ENCODE assay signal across 26 cellular contexts in genomic region chr14:96192975-96193805, GRCh38. TPM values are rescaled to one million over a fixed set of nuclear protein-coding genes. Genes with fewer than 3 reads are reported as not detected.
DNase-seq lines count a peak whose midpoint lies in the region; ATAC-seq and TF ChIP-seq lines count a peak whose summit lies in the region.
"Had no signal": no experiment of that assay in that cellular context is flagged by ENCODE, and none has a peak within 500 bp of the region (broad histone marks: within the 10 kb centered on the region; RNA-seq: fewer than 3 reads in every experiment).

No MANE protein-coding gene starts in this region.

- TF ChIP-seq POLR2A in IMR-90 (IDR thresholded peaks at IDR 0.05; ENCODE audit: low read depth, low read length) (no peak), prostate gland (IDR thresholded peaks at IDR 0.05) (no peak), breast epithelium (IDR thresholded peaks at IDR 0.05) (no peak)

- H3K9ac ChIP-seq in IMR-90 (ENCODE audit: low read depth, low read length) (no peak overlapping the region), endodermal cell (ENCODE audit: extremely low read depth, low read length, poor library complexity, severe bottlenecking) (no peak overlapping the region)

- dilution Hi-C loops in IMR-90 (cut with HindIII; ENCODE audit: low sequenced_read_pairs, unreplicated experiment), result no loop called here

- 75% methylated on average over 8 of the region's 22 CpGs; no CpG with 5 or more reads in 1 of the 2 experiments for WGBS in IMR-90 (ENCODE audit: extremely low coverage in 2 of 2, insufficient read length in 1 of 2), 2 experiments
- WGBS in endodermal cell (ENCODE audit: insufficient coverage in 1 of 2, insufficient read length in 1 of 2), 2 experiments, result 86 to 91% methylated on average over 12 to 22 of the region's 22 CpGs
- 63% methylated on average over 22 of the region's 22 CpGs for WGBS in prostate gland

- ATAC-seq in IMR-90 (ENCODE audit: low read depth) (no peak), HG02870 (IDR thresholded peaks at IDR 0.05; ENCODE audit: unreplicated experiment) (no peak)
- ATAC-seq: lower lobe of right lung had no signal

- H2BK20ac ChIP-seq in IMR-90 (ENCODE audit: low read depth, low read length), result no peak overlapping the region

- no peak overlapping the region for H2BK15ac ChIP-seq in IMR-90 (ENCODE audit: low read depth, low read length)

- H3K27me3 ChIP-seq in IMR-90 (ENCODE audit: control insufficient read depth, insufficient read depth, low read length) (no peaks in the 10 kb centered on the region), endodermal cell (ENCODE audit: control insufficient read depth, insufficient read depth, low read length, poor library complexity, severe bottlenecking) (no peaks in the 10 kb centered on the region), prostate gland (replicated peaks; ENCODE audit: insufficient read depth) (no peaks in the 10 kb centered on the region), breast epithelium (no peaks in the 10 kb centered on the region)
- H3K27me3 ChIP-seq: ovary, SJSA1 had no signal

- no peak overlapping the region for H3K14ac ChIP-seq in IMR-90 (replicated peaks; ENCODE audit: low read depth, low read length)

- H3K79me1 ChIP-seq in IMR-90 (ENCODE audit: low read depth in 1 of 2, low read length in 2 of 2), result no peaks in the 10 kb centered on the region

- no peaks in the 10 kb centered on the region for H4K20me1 ChIP-seq in IMR-90 (ENCODE audit: insufficient read depth, low read length)

- H3K9me3 Mint-ChIP-seq in endodermal cell, result no peaks in the 10 kb centered on the region
- H3K9me3 Mint-ChIP-seq: CD4-positive, alpha-beta T cell; nephron progenitor cell had no signal

- POLR2A ChIA-PET in IMR-90 (lab: Charles Lee; ENCODE audit: unreplicated experiment), result no interaction called here

- peak overlapping the region; percentile 87 for H3K27ac Mint-ChIP-seq in endodermal cell
- H3K27ac Mint-ChIP-seq: CD4-positive, alpha-beta T cell; nephron progenitor cell had no signal

- H4K8ac ChIP-seq in IMR-90 (ENCODE audit: low read depth in 2 of 2, low read length in 2 of 2), result no peak overlapping the region

- H2AK9ac ChIP-seq in IMR-90 (replicated peaks; ENCODE audit: low read depth, low read length, poor library complexity), result peak overlapping the region; percentile 46

- H4K5ac ChIP-seq in IMR-90 (ENCODE audit: low read depth, low read length), result no peak overlapping the region

- no peaks in the 10 kb centered on the region for H3K27me3 Mint-ChIP-seq in endodermal cell (ENCODE audit: insufficient read depth)

- no peak overlapping the region for H2BK120ac ChIP-seq in IMR-90 (ENCODE audit: low read depth, low read length)

- H2BK5ac ChIP-seq in IMR-90 (ENCODE audit: low read depth, low read length, poor library complexity, severe bottlenecking), result no peak overlapping the region

- peak; percentile 15 for DNase-seq in DMS153 treated with DMSO at 0.1 percent for 48 hours (lab: John Stamatoyannopoulos, UW; ENCODE audit: unreplicated experiment)
- no peak for DNase-seq in DMS153 (lab: John Stamatoyannopoulos, UW)
- DNase-seq in IMR-90, result no peak
- DNase-seq in endodermal cell, result no peak
- peak; percentile 28 for DNase-seq in pons (ENCODE audit: low spot score)
- no peak for DNase-seq in prostate gland (ENCODE audit: low spot score)
- no peak for DNase-seq in breast epithelium (ENCODE audit: low spot score in 2 of 2)
- DNase-seq: activated CD4-positive, CD25-positive, alpha-beta regulatory T cell; activated naive CD4-positive, alpha-beta T cell treated with Interleukin-2 at 50 U/mL for 16 hours; CD4-positive, alpha-beta T cell; DMS 273 treated with DMSO at 0.1 percent for 48 hours; effector CD4-positive, alpha-beta T cell; heart right ventricle; KBM-7; lower lobe of right lung; MM.1S; NCI-H1417 treated with DMSO at 0.1 percent for 48 hours; NCI-H526 treated with DMSO at 0.1 percent for 48 hours; nephron progenitor cell; ovary; spleen; stimulated activated CD4-positive, alpha-beta T cell treated with anti-CD3 and anti-CD28 coated beads, Interleukin-4, amount 100 ng/mL, for 1 hour had no signal

- H4K91ac ChIP-seq in IMR-90 (ENCODE audit: insufficient read depth, low read depth, low read length), result no peak overlapping the region

- no peak overlapping the region for H3K4me2 ChIP-seq in IMR-90 (ENCODE audit: low read depth, low read length)

- H3K36me3 ChIP-seq in IMR-90 (ENCODE audit: control insufficient read depth, insufficient read depth, low read length), result no peaks in the 10 kb centered on the region
- H3K36me3 ChIP-seq in endodermal cell (ENCODE audit: control insufficient read depth, insufficient read depth, low read length), result no peaks in the 10 kb centered on the region
- no peaks in the 10 kb centered on the region for H3K36me3 ChIP-seq in prostate gland
- no peaks in the 10 kb centered on the region for H3K36me3 ChIP-seq in breast epithelium
- H3K36me3 ChIP-seq: heart right ventricle, lower lobe of right lung, ovary, SJSA1, spleen had no signal

- no peak overlapping the region for H3K18ac ChIP-seq in IMR-90 (ENCODE audit: low read depth, low read length)

- peaks cover 11% of the 10 kb centered on the region for H3K4me1 ChIP-seq in IMR-90 (ENCODE audit: control insufficient read depth, insufficient read depth, low read length)
- peaks cover 30% of the 10 kb centered on the region for H3K4me1 ChIP-seq in endodermal cell (ENCODE audit: control insufficient read depth, insufficient read depth, low read length)
- H3K4me1 ChIP-seq in prostate gland (replicated peaks), result no peaks in the 10 kb centered on the region
- no peaks in the 10 kb centered on the region for H3K4me1 ChIP-seq in breast epithelium

- no peak overlapping the region for H3K23ac ChIP-seq in IMR-90 (ENCODE audit: low read depth, low read length)

- H3K27ac ChIP-seq in IMR-90 (ENCODE audit: insufficient read depth, low read length) (no peak overlapping the region), endodermal cell (ENCODE audit: low read depth, low read length) (no peak overlapping the region), prostate gland (no peak overlapping the region), breast epithelium (peak overlapping the region in 1 of 2 donors; percentile 55)
- H3K27ac ChIP-seq: 22Rv1, heart right ventricle, lower lobe of right lung, ovary, SJSA1, spleen had no signal

- in situ Hi-C loops in IMR-90 (cut with MboI; ENCODE audit: low sequenced_read_pairs), result no loop called here

- peaks cover 55% of the 10 kb centered on the region for H3K4me1 Mint-ChIP-seq in endodermal cell

- no peak overlapping the region for H3K56ac ChIP-seq in IMR-90 (ENCODE audit: extremely low read depth, insufficient read depth, low read length)

- H3K4me3 Mint-ChIP-seq in endodermal cell, result peak overlapping the region; percentile 30
- H3K4me3 Mint-ChIP-seq: CD4-positive, alpha-beta T cell; nephron progenitor cell had no signal

- H2AK5ac ChIP-seq in IMR-90 (ENCODE audit: low read depth, low read length), result peak overlapping the region; percentile 58

- H3K4me3 ChIP-seq in IMR-90 (ENCODE audit: insufficient read depth, low read depth, low read length), result no peak overlapping the region
- H3K4me3 ChIP-seq in endodermal cell (ENCODE audit: low read length), result peak overlapping the region; percentile 12
- no peak overlapping the region for H3K4me3 ChIP-seq in prostate gland
- H3K4me3 ChIP-seq in breast epithelium, result no peak overlapping the region
- H3K4me3 ChIP-seq: heart right ventricle, lower lobe of right lung, ovary, SJSA1, spleen had no signal

- CTCF ChIA-PET in IMR-90 (lab: Yijun Ruan, JAX), result no interaction called here

- no peaks in the 10 kb centered on the region for H3K36me3 Mint-ChIP-seq in endodermal cell (ENCODE audit: low read depth)

- H3K4ac ChIP-seq in IMR-90 (ENCODE audit: low read depth, low read length), result no peak overlapping the region

- H2AFZ ChIP-seq in IMR-90 (replicated peaks; ENCODE audit: low read length, poor library complexity), result no peak overlapping the region

- no TSS peak for BruUV-seq in IMR-90 (replicated peaks; lab: Mats Ljungman, UMichigan)

- intact Hi-C loops in IMR-90 (cut with micrococcal nuclease), result no loop called here
- intact Hi-C loops in prostate gland (cut with DNase I), result no loop called here
- intact Hi-C loops in breast epithelium (cut with DNase I; ENCODE audit: low total_unique reads), result no loop called here

- TF ChIP-seq RAD21 in IMR-90 (IDR thresholded peaks at IDR 0.05; ENCODE audit: low read length), result no peak

- peaks cover 10% of the 10 kb centered on the region for H3K9me1 ChIP-seq in IMR-90 (ENCODE audit: insufficient read depth, low read length)

- TF ChIP-seq CTCF in IMR-90 (conservative IDR thresholded peaks at IDR 0.05; ENCODE audit: low read depth, low read length) (no peak), endodermal cell (conservative IDR thresholded peaks at IDR 0.05) (no peak), prostate gland (IDR thresholded peaks at IDR 0.05) (no peak), breast epithelium (IDR thresholded peaks at IDR 0.05) (no peak)

- H3K9me3 ChIP-seq in IMR-90 (ENCODE audit: control insufficient read depth, insufficient read depth, low read length) (no peaks in the 10 kb centered on the region), endodermal cell (ENCODE audit: control insufficient read depth, low read length) (no peaks in the 10 kb centered on the region), prostate gland (no peaks in the 10 kb centered on the region), breast epithelium (no peaks in the 10 kb centered on the region)
- H3K9me3 ChIP-seq: heart right ventricle, lower lobe of right lung, ovary, SJSA1, spleen had no signal

TF ChIP-seq in IMR-90, 13 proteins besides CTCF, POLR2A, EP300 and RAD21 (continues in another document):
- no peak for TF ChIP-seq FOS (IDR thresholded peaks at IDR 0.05; ENCODE audit: low read depth, low read length)
- TF ChIP-seq ELK1 (IDR thresholded peaks at IDR 0.05; ENCODE audit: borderline replicate concordance, low read depth, low read length), result no peak
- TF ChIP-seq SMC3 (IDR thresholded peaks at IDR 0.05; ENCODE audit: low read depth, low read length), result no peak
- TF ChIP-seq MAZ (IDR thresholded peaks at IDR 0.05; ENCODE audit: borderline replicate concordance, low read depth, low read length), result no peak

RNA-seq across cellular contexts. Expression of gene BDKRB2, which starts 11.4 kb away (rescaled TPM):
- total RNA-seq in IMR-90 (2012; rRNA removed), result 60.5 and 73.1 TPM in 2 replicates
- 52.1 and 60.9 TPM in 2 replicates for polyA plus RNA-seq in IMR-90 (2012; rRNA removed)
- polyA plus RNA-seq in IMR-90 (2012; cell fraction: cytosol; rRNA removed), result 32.4 and 87.1 TPM in 2 replicates
- 63.4 and 68.9 TPM in 2 replicates for polyA plus RNA-seq in IMR-90 (2012; cell fraction: nucleus; rRNA removed; ENCODE audit: low replicate concordance)
- 1 to 10 TPM; 1.1 to 3.8 TPM for total RNA-seq in endodermal cell
- 0.57 TPM for polyA plus RNA-seq in endodermal cell (2013, experiment 1 of 2)
- polyA plus RNA-seq in endodermal cell (2013, experiment 2 of 2), result 0.87 TPM
- 1 to 10 TPM in 1 of 2 donors, under 1 TPM in 1; 0.97 to 1.2 TPM for total RNA-seq in prostate gland
- total RNA-seq in breast epithelium, result 1 to 10 TPM; 1.1 to 5.6 (median 4.2) TPM
- total RNA-seq: CD4-positive, alpha-beta T cell; T-helper 1 cell treated with Interleukin-12 subunit alpha and Interleukin-12 subunit beta and Interleukin-4 antibody, amounts not matched to agents 30 ng/mL and 1 ng/mL, for 36 hours had no signal

Comparison
In these comparisons a context has a peak if more than half of its experiments do, and no peak if none do; other contexts are left out.
1. DNase-seq: peak in DMS153 treated with DMSO at 0.1 percent for 48 hours (single experiment) and pons (single experiment); none in DMS153 (single experiment), IMR-90 (single experiment), endodermal cell (single experiment), prostate gland (single experiment) and breast epithelium (0 of 2).